ENCODE assay signal across 8 cellular contexts in genomic region chr1:10694274-10694632, GRCh38.
DNase-seq lines count a peak whose midpoint lies in the region; ATAC-seq and TF ChIP-seq lines count a peak whose summit lies in the region.

No MANE protein-coding gene starts in this region.

- no peaks in the 10 kb centered on the region for H3K27me3 ChIP-seq in esophagus squamous epithelium

- DNase-seq in DMS153 (lab: John Stamatoyannopoulos, UW) (peak; percentile 64), LoVo (ENCODE audit: low spot score) (peak; percentile 78), esophagus squamous epithelium (lab: John Stamatoyannopoulos, UW) (no peak), osteocyte (ENCODE audit: extremely low spot score, unreplicated experiment) (no peak), HEK293T (ENCODE audit: extremely low spot score) (no peak), Ammon's horn (ENCODE audit: low spot score) (no peak)
- DNase-seq in activated CD8-positive, alpha-beta memory T cell treated with anti-CD3 and anti-CD28 coated beads for 4 hours (ENCODE audit: low read depth in 2 of 2) = peak; percentile 32 to 35

- peak overlapping the region; percentile 65 for H3K4me3 Mint-ChIP-seq in osteocyte (ENCODE audit: unreplicated experiment)

- H3K4me1 ChIP-seq in esophagus squamous epithelium = peaks cover 39 to 88% (median 51%) of the 10 kb centered on the region in 3 donors

- WGBS in esophagus squamous epithelium, 2 donors = 1% methylated on average over 27 of the region's 46 CpGs; no CpG with 5 or more reads in 1 of the 2 donors

- H3K4me3 ChIP-seq in esophagus squamous epithelium = peak overlapping the region; percentile 77 to 81 (median 78)

- H3K9me3 Mint-ChIP-seq in osteocyte (ENCODE audit: unreplicated experiment) = no peaks in the 10 kb centered on the region

- peaks cover 0 to 11% (median 0%) of the 10 kb centered on the region in 3 donors for H3K36me3 ChIP-seq in esophagus squamous epithelium

- H3K27me3 Mint-ChIP-seq in osteocyte (ENCODE audit: unreplicated experiment) = peaks cover 9% of the 10 kb centered on the region

- H3K4me1 Mint-ChIP-seq in osteocyte (ENCODE audit: unreplicated experiment) = peaks cover 4% of the 10 kb centered on the region

- peak; percentile 40 for ATAC-seq in GM21528 (IDR thresholded peaks at IDR 0.05; ENCODE audit: low FRiP score, unreplicated experiment)

- CTCF ChIA-PET in HEK293T (lab: Yijun Ruan, JAX) = no interaction called here

- POLR2A ChIA-PET in HEK293T (lab: Yijun Ruan, JAX) = no interaction called here

- H3K9me3 ChIP-seq in esophagus squamous epithelium = no peaks in the 10 kb centered on the region

- intact Hi-C loops in esophagus squamous epithelium (cut with DNase I) = loop anchor here (10.0 kb wide), 1 partner anchor 101 kb away; the partner anchor contains the start of gene CASZ1

- no peak overlapping the region for H3K27ac Mint-ChIP-seq in osteocyte (ENCODE audit: unreplicated experiment)

- H3K27ac ChIP-seq in esophagus squamous epithelium = peak overlapping the region; percentile 92 to 94 (median 94)

- no peak for TF ChIP-seq POLR2A in esophagus squamous epithelium (IDR thresholded peaks at IDR 0.05)

- TF ChIP-seq CTCF in esophagus squamous epithelium (IDR thresholded peaks at IDR 0.05) = peak in 2 of 6 experiments; percentile 11 to 17
- no peak for TF ChIP-seq CTCF in osteocyte (IDR thresholded peaks at IDR 0.05)

- H3K36me3 Mint-ChIP-seq in osteocyte (ENCODE audit: unreplicated experiment) = no peaks in the 10 kb centered on the region

TF ChIP-seq in HEK293T, 16 proteins besides CTCF, POLR2A, EP300 and RAD21:
- TF ChIP-seq HDGF (IDR thresholded peaks at IDR 0.05; ENCODE audit: borderline replicate concordance) (no peak), NFRKB (IDR thresholded peaks at IDR 0.05) (no peak), CTBP1 (IDR thresholded peaks at IDR 0.05; ENCODE audit: borderline replicate concordance) (no peak), ELF4 (IDR thresholded peaks at IDR 0.05) (no peak), FOXA1 (IDR thresholded peaks at IDR 0.05) (no peak), SUZ12 (IDR thresholded peaks at IDR 0.05) (no peak), L3MBTL2 (conservative IDR thresholded peaks at IDR 0.05) (no peak), SP1 (IDR thresholded peaks at IDR 0.05) (no peak), BHLHE40 (IDR thresholded peaks at IDR 0.05; ENCODE audit: borderline replicate concordance) (no peak), TARDBP (IDR thresholded peaks at IDR 0.05) (no peak)

Comparison
In these comparisons a context has a peak if more than half of its experiments do, and no peak if none do; other contexts are left out.
1. DNase-seq: peak in DMS153 (single experiment), LoVo (single experiment) and activated CD8-positive, alpha-beta memory T cell treated with anti-CD3 and anti-CD28 coated beads for 4 hours (2 of 2); none in esophagus squamous epithelium (single experiment), osteocyte (single experiment), HEK293T (single experiment) and Ammon's horn (single experiment).